In genomic region chr16:66590322-66590721, GRCh38 we compare ENCODE assay signal across 14 cellular contexts. TPM values are rescaled to one million over a fixed set of nuclear protein-coding genes. Genes with fewer than 3 reads are reported as not detected.
DNase-seq lines count a peak whose midpoint lies in the region; ATAC-seq and TF ChIP-seq lines count a peak whose summit lies in the region.
"Had no signal": no experiment of that assay in that cellular context is flagged by ENCODE, and none has a peak within 500 bp of the region (broad histone marks: within the 10 kb centered on the region; RNA-seq: fewer than 3 reads in every experiment).

No MANE protein-coding gene starts in this region.

- H3K4me3 Mint-ChIP-seq in activated CD4-positive, alpha-beta T cell treated with anti-CD3 and anti-CD28 coated beads, Interleukin-2, amount 10 ng/mL, durations not matched to agents 7 days and 5 days = peak overlapping the region; percentile 67
- H3K4me3 Mint-ChIP-seq in activated CD4-positive, alpha-beta memory T cell treated with anti-CD3 and anti-CD28 coated beads, Interleukin-2, amount 10 ng/mL, durations not matched to agents 7 days and 5 days = peak overlapping the region; percentile 67
- peak overlapping the region; percentile 77 for H3K4me3 Mint-ChIP-seq in natural killer cell
- no peak overlapping the region for H3K4me3 Mint-ChIP-seq in GM23338

- no peaks in the 10 kb centered on the region for H3K36me3 Mint-ChIP-seq in activated CD4-positive, alpha-beta T cell treated with anti-CD3 and anti-CD28 coated beads, Interleukin-2, amount 10 ng/mL, durations not matched to agents 7 days and 5 days (ENCODE audit: low read depth)
- H3K36me3 Mint-ChIP-seq in activated CD4-positive, alpha-beta memory T cell treated with anti-CD3 and anti-CD28 coated beads, Interleukin-2, amount 10 ng/mL, durations not matched to agents 7 days and 5 days (ENCODE audit: low read depth) = no peaks in the 10 kb centered on the region
- H3K36me3 Mint-ChIP-seq in natural killer cell (no peaks in the 10 kb centered on the region), GM23338 (ENCODE audit: low read depth) (no peaks in the 10 kb centered on the region)

- peak overlapping the region; percentile 81 for H3K27ac Mint-ChIP-seq in activated CD4-positive, alpha-beta T cell treated with anti-CD3 and anti-CD28 coated beads, Interleukin-2, amount 10 ng/mL, durations not matched to agents 7 days and 5 days
- peak overlapping the region; percentile 34 for H3K27ac Mint-ChIP-seq in activated CD4-positive, alpha-beta memory T cell treated with anti-CD3 and anti-CD28 coated beads, Interleukin-2, amount 10 ng/mL, durations not matched to agents 7 days and 5 days
- H3K27ac Mint-ChIP-seq in natural killer cell (peak overlapping the region in 1 of 2 donors; percentile 42), GM23338 (no peak overlapping the region)

- no peaks in the 10 kb centered on the region for H3K27me3 ChIP-seq in GM23338 (ENCODE audit: insufficient read depth)

- ATAC-seq in GM21786 (IDR thresholded peaks at IDR 0.05; ENCODE audit: unreplicated experiment) (peak; percentile 50), natural killer cell (peak in 2 of 3 donors; percentile 15 to 28), HG03108 (IDR thresholded peaks at IDR 0.05; ENCODE audit: unreplicated experiment) (no peak), GM23338 (no peak)

- intact Hi-C loops in natural killer cell (cut with micrococcal nuclease) = no loop called here

- peaks cover 3% of the 10 kb centered on the region; the same call in 1 of the 2 replicates for H3K4me1 ChIP-seq in GM23338 (ENCODE audit: insufficient read depth)

- H3K79me2 ChIP-seq in GM23338 (replicated peaks; ENCODE audit: insufficient read depth) = no peaks in the 10 kb centered on the region

- no peak overlapping the region for H3K4me3 ChIP-seq in GM23338

- H3K27ac ChIP-seq in GM23338 (ENCODE audit: low read depth) = no peak overlapping the region
- H3K27ac ChIP-seq: HL-60 had no signal

- TF ChIP-seq CTCF in natural killer cell (IDR thresholded peaks at IDR 0.05) (no peak), GM23338 (conservative IDR thresholded peaks at IDR 0.05; ENCODE audit: low read depth in 2 of 2) (no peak)

- H4K20me1 ChIP-seq in GM23338 (replicated peaks; ENCODE audit: insufficient read depth) = no peaks in the 10 kb centered on the region

- POLR2A ChIA-PET in activated CD4-positive, alpha-beta T cell treated with anti-CD3 and anti-CD28 coated beads, Interleukin-2, amount 10 ng/mL, durations not matched to agents 7 days and 5 days (lab: Charles Lee) = interaction anchor here (0.7 to 1.3 kb wide), 2 partner anchors 18 to 68 kb away, joined by 3 read pairs; no protein-coding TSS in a partner anchor
- POLR2A ChIA-PET in activated CD4-positive, alpha-beta memory T cell treated with anti-CD3 and anti-CD28 coated beads, Interleukin-2, amount 10 ng/mL, durations not matched to agents 7 days and 5 days (lab: Charles Lee) = interaction anchor here (0.8 to 2.7 kb wide), 8 partner anchors 8 to 182 kb away, joined by 3 to 36 read pairs (median 10); partner anchors contain the start of genes CKLF and CMTM3

- CTCF ChIA-PET in activated CD4-positive, alpha-beta T cell treated with anti-CD3 and anti-CD28 coated beads, Interleukin-2, amount 10 ng/mL, durations not matched to agents 7 days and 5 days (lab: Charles Lee) = interaction anchor here (0.9 to 2.6 kb wide), 11 partner anchors 8 to 184 kb away, joined by 3 to 24 read pairs (median 9); no protein-coding TSS in a partner anchor
- CTCF ChIA-PET in activated CD4-positive, alpha-beta memory T cell treated with anti-CD3 and anti-CD28 coated beads, Interleukin-2, amount 10 ng/mL, durations not matched to agents 7 days and 5 days (lab: Charles Lee) = interaction anchor here (0.6 to 2.8 kb wide), 18 partner anchors 8 to 183 kb away, joined by 3 to 49 read pairs (median 12); partner anchors contain the start of genes CKLF, CMTM2, CMTM3 and TK2

- no peaks in the 10 kb centered on the region for H3K9me2 ChIP-seq in GM23338 (ENCODE audit: insufficient read depth)

- no peaks in the 10 kb centered on the region for H3K36me3 ChIP-seq in GM23338 (ENCODE audit: insufficient read depth)

- H3K4me1 Mint-ChIP-seq in activated CD4-positive, alpha-beta T cell treated with anti-CD3 and anti-CD28 coated beads, Interleukin-2, amount 10 ng/mL, durations not matched to agents 7 days and 5 days = peaks cover 57% of the 10 kb centered on the region
- H3K4me1 Mint-ChIP-seq in activated CD4-positive, alpha-beta memory T cell treated with anti-CD3 and anti-CD28 coated beads, Interleukin-2, amount 10 ng/mL, durations not matched to agents 7 days and 5 days = peaks cover 33% of the 10 kb centered on the region
- H3K4me1 Mint-ChIP-seq in natural killer cell (peaks cover 16 to 17% of the 10 kb centered on the region in 2 donors), GM23338 (peaks cover 26% of the 10 kb centered on the region)

- peaks cover 3% of the 10 kb centered on the region for H3K9me3 Mint-ChIP-seq in activated CD4-positive, alpha-beta T cell treated with anti-CD3 and anti-CD28 coated beads, Interleukin-2, amount 10 ng/mL, durations not matched to agents 7 days and 5 days
- H3K9me3 Mint-ChIP-seq in activated CD4-positive, alpha-beta memory T cell treated with anti-CD3 and anti-CD28 coated beads, Interleukin-2, amount 10 ng/mL, durations not matched to agents 7 days and 5 days = peaks cover 3% of the 10 kb centered on the region
- no peaks in the 10 kb centered on the region for H3K9me3 Mint-ChIP-seq in natural killer cell
- no peaks in the 10 kb centered on the region for H3K9me3 Mint-ChIP-seq in GM23338

- H3K27me3 Mint-ChIP-seq in activated CD4-positive, alpha-beta T cell treated with anti-CD3 and anti-CD28 coated beads, Interleukin-2, amount 10 ng/mL, durations not matched to agents 7 days and 5 days = no peaks in the 10 kb centered on the region
- peaks cover 2% of the 10 kb centered on the region for H3K27me3 Mint-ChIP-seq in activated CD4-positive, alpha-beta memory T cell treated with anti-CD3 and anti-CD28 coated beads, Interleukin-2, amount 10 ng/mL, durations not matched to agents 7 days and 5 days
- H3K27me3 Mint-ChIP-seq in natural killer cell (ENCODE audit: low read depth in 2 of 2) = peaks cover 0 to 2% of the 10 kb centered on the region in 2 donors
- H3K27me3 Mint-ChIP-seq in GM23338 (ENCODE audit: insufficient read depth, low read depth, poor library complexity) = peaks cover 13% of the 10 kb centered on the region

- no peaks in the 10 kb centered on the region for H3F3A ChIP-seq in GM23338 (replicated peaks; ENCODE audit: low read depth)

- peak; percentile 64 for DNase-seq in activated CD4-positive, alpha-beta T cell treated with anti-CD3 and anti-CD28 coated beads, Interleukin-2, amount 10 ng/mL, durations not matched to agents 7 days and 5 days
- DNase-seq in activated CD4-positive, alpha-beta T cell treated with anti-CD3 and anti-CD28 coated beads, Interleukin-2, amount 50 U/mL, for 1 hour = no peak
- peak; percentile 31 for DNase-seq in activated CD4-positive, alpha-beta memory T cell treated with anti-CD3 and anti-CD28 coated beads, Interleukin-2, amount 10 ng/mL, durations not matched to agents 7 days and 5 days
- DNase-seq in natural killer cell (no peak), GM23338 (ENCODE audit: low spot score) (no peak), amniotic stem cell (lab: John Stamatoyannopoulos, UW) (no peak)
- DNase-seq: GF-D8, NCI-H1105 treated with DMSO at 0.1 percent for 48 hours, NCI-H526 treated with DMSO at 0.1 percent for 48 hours, SW 1271 had no signal

- H2AFZ ChIP-seq in GM23338 = no peak overlapping the region

- no peak overlapping the region for H3K4me2 ChIP-seq in GM23338

RNA-seq across cellular contexts. Expression of gene CMTM2, which starts 11.1 kb away (rescaled TPM):
- total RNA-seq in activated CD4-positive, alpha-beta T cell treated with anti-CD3 and anti-CD28 coated beads, Interleukin-2, amount 10 ng/mL, durations not matched to agents 7 days and 5 days = under 1 TPM; 0.73 to 0.97 TPM
- under 1 TPM; 0.43 to 0.83 TPM for total RNA-seq in activated CD4-positive, alpha-beta memory T cell treated with anti-CD3 and anti-CD28 coated beads, Interleukin-2, amount 10 ng/mL, durations not matched to agents 7 days and 5 days
- 1 to 10 TPM in 1 of 3 donors, under 1 TPM in 2; 0.61 to 1.6 (median 0.82) TPM for total RNA-seq in natural killer cell
- not detected in 2 replicates for total RNA-seq in GM23338 (2014; rRNA removed; shearing (Covaris generic))
- not detected in 2 replicates for polyA plus RNA-seq in GM23338 (2016; fragmentation: Nextera tagmentation; extraction: Ambion mirVana)
- polyA plus RNA-seq: keratinocyte had no signal

RNA-seq across cellular contexts. Expression of gene CMTM3, which starts 14.2 kb away (rescaled TPM):
- total RNA-seq in activated CD4-positive, alpha-beta T cell treated with anti-CD3 and anti-CD28 coated beads, Interleukin-2, amount 10 ng/mL, durations not matched to agents 7 days and 5 days = 100 to 1,000 TPM; 100 to 107 TPM
- total RNA-seq in activated CD4-positive, alpha-beta memory T cell treated with anti-CD3 and anti-CD28 coated beads, Interleukin-2, amount 10 ng/mL, durations not matched to agents 7 days and 5 days = 100 to 1,000 TPM; 111 TPM
- total RNA-seq in natural killer cell = 10 to 100 TPM; 68.2 to 86.4 (median 85.0) TPM
- 16.4 and 20.0 TPM in 2 replicates for total RNA-seq in GM23338 (2014; rRNA removed; shearing (Covaris generic))
- polyA plus RNA-seq in GM23338 (2016; fragmentation: Nextera tagmentation; extraction: Ambion mirVana) = 16.6 and 17.5 TPM in 2 replicates

RNA-seq across cellular contexts. Expression of gene CMTM1, which starts 24.1 kb away (rescaled TPM):
- 10 to 100 TPM; 12.3 to 15.3 TPM for total RNA-seq in activated CD4-positive, alpha-beta T cell treated with anti-CD3 and anti-CD28 coated beads, Interleukin-2, amount 10 ng/mL, durations not matched to agents 7 days and 5 days
- total RNA-seq in activated CD4-positive, alpha-beta memory T cell treated with anti-CD3 and anti-CD28 coated beads, Interleukin-2, amount 10 ng/mL, durations not matched to agents 7 days and 5 days = 10 to 100 TPM; 16.6 to 17.8 TPM
- 1 to 10 TPM; 4.4 to 8.5 (median 7.8) TPM for total RNA-seq in natural killer cell
- 1.4 TPM in 1 of 2 replicates, not detected in the other for total RNA-seq in GM23338 (2014; rRNA removed; shearing (Covaris generic))
- polyA plus RNA-seq in GM23338 (2016; fragmentation: Nextera tagmentation; extraction: Ambion mirVana) = 1.8 and 1.9 TPM in 2 replicates

RNA-seq across cellular contexts. Expression of gene CKLF, which starts 37.9 kb away (rescaled TPM):
- total RNA-seq in activated CD4-positive, alpha-beta T cell treated with anti-CD3 and anti-CD28 coated beads, Interleukin-2, amount 10 ng/mL, durations not matched to agents 7 days and 5 days = 100 to 1,000 TPM; 124 to 132 TPM
- total RNA-seq in activated CD4-positive, alpha-beta memory T cell treated with anti-CD3 and anti-CD28 coated beads, Interleukin-2, amount 10 ng/mL, durations not matched to agents 7 days and 5 days = 100 to 1,000 TPM; 183 to 188 TPM
- 10 to 100 TPM; 48.0 to 69.7 (median 54.6) TPM for total RNA-seq in natural killer cell
- total RNA-seq in GM23338 (2014; rRNA removed; shearing (Covaris generic)) = 15.7 and 25.5 TPM in 2 replicates
- 60.0 and 61.5 TPM in 2 replicates for polyA plus RNA-seq in GM23338 (2016; fragmentation: Nextera tagmentation; extraction: Ambion mirVana)

RNA-seq across cellular contexts. Expression of gene TK2, which starts 40.4 kb away (rescaled TPM):
- 1 to 10 TPM; 7.4 to 9.3 TPM for total RNA-seq in activated CD4-positive, alpha-beta T cell treated with anti-CD3 and anti-CD28 coated beads, Interleukin-2, amount 10 ng/mL, durations not matched to agents 7 days and 5 days
- total RNA-seq in activated CD4-positive, alpha-beta memory T cell treated with anti-CD3 and anti-CD28 coated beads, Interleukin-2, amount 10 ng/mL, durations not matched to agents 7 days and 5 days = 10 to 100 TPM; 13.4 to 13.9 TPM
- 10 to 100 TPM; 18.8 to 25.8 (median 25.1) TPM for total RNA-seq in natural killer cell
- total RNA-seq in GM23338 (2014; rRNA removed; shearing (Covaris generic)) = 4.2 and 5.4 TPM in 2 replicates
- 1.4 and 1.8 TPM in 2 replicates for polyA plus RNA-seq in GM23338 (2016; fragmentation: Nextera tagmentation; extraction: Ambion mirVana)

Comparison
In these comparisons a context has a peak if more than half of its experiments do, and no peak if none do; other contexts are left out.
1. DNase-seq: peak in activated CD4-positive, alpha-beta T cell treated with anti-CD3 and anti-CD28 coated beads, Interleukin-2, amount 10 ng/mL, durations not matched to agents 7 days and 5 days (single experiment) and activated CD4-positive, alpha-beta memory T cell treated with anti-CD3 and anti-CD28 coated beads, Interleukin-2, amount 10 ng/mL, durations not matched to agents 7 days and 5 days (single experiment); none in activated CD4-positive, alpha-beta T cell treated with anti-CD3 and anti-CD28 coated beads, Interleukin-2, amount 50 U/mL, for 1 hour (single experiment), natural killer cell (single experiment), GM23338 (single experiment) and amniotic stem cell (single experiment).
2. ATAC-seq: peak in GM21786 (single experiment) and natural killer cell (2 of 3); none in HG03108 (single experiment) and GM23338 (single experiment).